12 cellular contexts compared by ENCODE assay signal in genomic region chr11:40280161-40281054, GRCh38.
DNase-seq lines count a peak whose midpoint lies in the region; ATAC-seq and TF ChIP-seq lines count a peak whose summit lies in the region.
"Had no signal": no experiment of that assay in that cellular context is flagged by ENCODE, and none has a peak within 500 bp of the region (broad histone marks: within the 10 kb centered on the region; RNA-seq: fewer than 3 reads in every experiment).

No MANE protein-coding gene starts in this region.

- peaks cover 8% of the 10 kb centered on the region for H3K36me3 Mint-ChIP-seq in brain

- H3K27me3 ChIP-seq in colonic mucosa, result no peaks in the 10 kb centered on the region
- H3K27me3 ChIP-seq: neutrophil had no signal

- TF ChIP-seq CTCF in brain (conservative IDR thresholded peaks at IDR 0.05), result no peak
- TF ChIP-seq CTCF in colonic mucosa (IDR thresholded peaks at IDR 0.05), result no peak

- peak overlapping the region; percentile 69 to 86 (median 80) for H3K4me3 Mint-ChIP-seq in brain
- H3K4me3 Mint-ChIP-seq: activated T-cell treated with anti-CD3 and anti-CD28 coated beads, Interleukin-2, amount 50 U/mL, for 24 hours had no signal

- no peaks in the 10 kb centered on the region for H3K9me3 ChIP-seq in colonic mucosa
- H3K9me3 ChIP-seq: neutrophil had no signal

- H3K36me3 ChIP-seq in colonic mucosa, result no peaks in the 10 kb centered on the region
- H3K36me3 ChIP-seq: neutrophil had no signal

- no peak overlapping the region for H3K4me3 ChIP-seq in colonic mucosa

- peaks cover 0 to 6% (median 0%) of the 10 kb centered on the region in 5 experiments for H3K9me3 Mint-ChIP-seq in brain

- no peak for ATAC-seq in GM18868 (IDR thresholded peaks at IDR 0.05; ENCODE audit: unreplicated experiment)

- H3K4me1 ChIP-seq in colonic mucosa, result no peaks in the 10 kb centered on the region

- H3K27ac Mint-ChIP-seq in brain, result peak overlapping the region; percentile 66 to 96 (median 89)
- H3K27ac Mint-ChIP-seq: activated T-cell treated with anti-CD3 and anti-CD28 coated beads, Interleukin-2, amount 50 U/mL, for 24 hours had no signal

- H3K27me3 Mint-ChIP-seq in brain, result peaks cover 10% of the 10 kb centered on the region
- H3K27me3 Mint-ChIP-seq: activated T-cell treated with anti-CD3 and anti-CD28 coated beads, Interleukin-2, amount 50 U/mL, for 24 hours had no signal

- H3K9ac ChIP-seq in colonic mucosa (ENCODE audit: low read depth in 2 of 2, low read length in 2 of 2), result no peak overlapping the region

- no peak overlapping the region for H3K27ac ChIP-seq in colonic mucosa
- H3K27ac ChIP-seq: neutrophil had no signal

- DNase-seq in NCI-H1048 (lab: John Stamatoyannopoulos, UW) (peak; percentile 71), medulla oblongata (ENCODE audit: extremely low spot score) (peak; percentile 79), superior temporal gyrus (ENCODE audit: extremely low spot score) (peak; percentile 86), NCI-H524 treated with DMSO at 0.1 percent for 48 hours (lab: John Stamatoyannopoulos, UW) (no peak), colonic mucosa (no peak)
- DNase-seq: activated T-cell treated with anti-CD3 and anti-CD28 coated beads, Interleukin-2, amount 50 U/mL, for 24 hours; KBM-7; stimulated activated CD4-positive, alpha-beta T cell treated with anti-CD3 and anti-CD28 coated beads, Interleukin-2, amount 100 ng/mL, for 48 hours; stimulated activated naive CD4-positive, alpha-beta T cell had no signal

- intact Hi-C loops in colonic mucosa (cut with DNase I), result no loop called here

- peaks cover 62% of the 10 kb centered on the region for H3K4me1 Mint-ChIP-seq in brain

Comparison
In these comparisons a context has a peak if more than half of its experiments do, and no peak if none do; other contexts are left out.
1. DNase-seq: peak in NCI-H1048 (single experiment), medulla oblongata (single experiment) and superior temporal gyrus (single experiment); none in NCI-H524 treated with DMSO at 0.1 percent for 48 hours (single experiment) and colonic mucosa (single experiment).